In the genomic region with DNA sequence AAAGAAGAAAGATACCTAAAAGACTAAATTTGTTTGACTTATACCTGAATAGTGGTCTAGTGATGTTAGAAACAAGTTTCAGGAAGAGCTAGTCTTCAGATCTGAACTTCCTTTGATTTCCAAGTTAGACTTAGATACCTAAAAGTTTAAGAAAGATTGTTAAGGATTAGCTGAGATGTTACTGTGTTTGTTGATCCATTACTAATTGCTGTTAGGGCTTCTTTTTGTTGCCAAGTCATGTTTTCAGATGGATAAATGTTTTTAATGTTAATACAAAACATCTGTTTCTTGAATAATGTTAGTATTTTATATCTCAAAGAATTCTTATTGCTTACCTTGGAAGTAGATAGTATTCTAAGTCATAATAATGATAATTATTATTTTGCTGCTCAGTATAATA, we compare ENCODE assay signal across 19 cellular contexts. TPM values are rescaled to one million over a fixed set of nuclear protein-coding genes. Genes with fewer than 3 reads are reported as not detected.
DNase-seq lines count a peak whose midpoint lies in the region; ATAC-seq, FAIRE-seq and TF ChIP-seq lines count a peak whose summit lies in the region.
"Had no signal": no experiment of that assay in that cellular context is flagged by ENCODE, and none has a peak within 500 bp of the region (broad histone marks: within the 10 kb centered on the region; RNA-seq: fewer than 3 reads in every experiment).

No MANE protein-coding gene starts in this region.

- H2BK20ac ChIP-seq in IMR-90 (ENCODE audit: low read depth, low read length) = no peak overlapping the region

- peaks cover 19% of the 10 kb centered on the region for H3K9me1 ChIP-seq in IMR-90 (ENCODE audit: insufficient read depth, low read length)

- H3K9ac ChIP-seq in IMR-90 (ENCODE audit: low read depth, low read length) = no peak overlapping the region

- no peak overlapping the region for H2BK15ac ChIP-seq in IMR-90 (ENCODE audit: low read depth, low read length)

- H3K14ac ChIP-seq in IMR-90 (replicated peaks; ENCODE audit: low read depth, low read length) = no peak overlapping the region

- no peak overlapping the region for H3K56ac ChIP-seq in IMR-90 (ENCODE audit: extremely low read depth, insufficient read depth, low read length)

- peak; percentile 39 for DNase-seq in EH (ENCODE audit: low read depth)
- DNase-seq in IMR-90 = no peak
- DNase-seq in memory B cell (ENCODE audit: low spot score in 2 of 2) = no peak
- no peak for DNase-seq in COR-L47 (lab: John Stamatoyannopoulos, UW)
- no peak for DNase-seq in NCI-H1930 (lab: John Stamatoyannopoulos, UW)
- DNase-seq: ACHN, Calu3, DMS79, H7, MV-4-11, NCI-H1694 treated with DMSO at 0.1 percent for 48 hours, NCI-H2227 treated with DMSO at 0.1 percent for 48 hours, NCI-H510A treated with DMSO at 0.1 percent for 48 hours, PC-3, T-helper 2 cell had no signal

- POLR2A ChIA-PET in IMR-90 (lab: Charles Lee; ENCODE audit: unreplicated experiment) = no interaction called here

- H3K4me3 ChIP-seq in IMR-90 (ENCODE audit: insufficient read depth, low read depth, low read length) = no peak overlapping the region
- H3K4me3 ChIP-seq: K562 had no signal

- H2AFZ ChIP-seq in IMR-90 (replicated peaks; ENCODE audit: low read length, poor library complexity) = no peak overlapping the region

- no peaks in the 10 kb centered on the region for H3K27me3 ChIP-seq in IMR-90 (ENCODE audit: control insufficient read depth, insufficient read depth, low read length)

- H2AK9ac ChIP-seq in IMR-90 (replicated peaks; ENCODE audit: low read depth, low read length, poor library complexity) = no peak overlapping the region

- H4K20me1 ChIP-seq in IMR-90 (ENCODE audit: insufficient read depth, low read length) = peaks cover 96% of the 10 kb centered on the region

- H4K5ac ChIP-seq in IMR-90 (ENCODE audit: low read depth, low read length) = no peak overlapping the region

- BruUV-seq in IMR-90 (replicated peaks; lab: Mats Ljungman, UMichigan) = no TSS peak

- CTCF ChIA-PET in IMR-90 (lab: Yijun Ruan, JAX) = interaction anchor here (0.9 to 1.2 kb wide), 2 partner anchors 9 to 27 kb away, joined by 3 read pairs; no protein-coding TSS in a partner anchor

- H3K36me3 Mint-ChIP-seq in memory B cell = peaks cover 8% of the 10 kb centered on the region

- no peak overlapping the region for H3K27ac ChIP-seq in IMR-90 (ENCODE audit: insufficient read depth, low read length)

- ATAC-seq in IMR-90 (ENCODE audit: low read depth) (no peak), memory B cell (ENCODE audit: low read depth) (no peak), HG03175 (IDR thresholded peaks at IDR 0.05; ENCODE audit: unreplicated experiment) (no peak), GM19035 (IDR thresholded peaks at IDR 0.05; ENCODE audit: unreplicated experiment) (no peak)
- ATAC-seq: PC-3 had no signal

- peaks cover 0 to 67% of the 10 kb centered on the region in 2 experiments; a peak in 2 of 4 replicates for H3K79me1 ChIP-seq in IMR-90 (ENCODE audit: low read depth in 1 of 2, low read length in 2 of 2)

- no peaks in the 10 kb centered on the region for H3K9me3 Mint-ChIP-seq in memory B cell

- no peak for TF ChIP-seq RAD21 in IMR-90 (IDR thresholded peaks at IDR 0.05; ENCODE audit: low read length)

- H4K91ac ChIP-seq in IMR-90 (ENCODE audit: insufficient read depth, low read depth, low read length) = no peak overlapping the region

- H3K18ac ChIP-seq in IMR-90 (ENCODE audit: low read depth, low read length) = no peak overlapping the region

- peaks cover 47% of the 10 kb centered on the region for H3K4me1 Mint-ChIP-seq in memory B cell

- no peak overlapping the region for H2BK120ac ChIP-seq in IMR-90 (ENCODE audit: low read depth, low read length)

- intact Hi-C loops in IMR-90 (cut with micrococcal nuclease) = loop anchor here (5.0 kb wide), 1 partner anchor 37 kb away; no protein-coding TSS in a partner anchor

- H3K4me3 Mint-ChIP-seq in memory B cell = no peak overlapping the region

- H3K4ac ChIP-seq in IMR-90 (ENCODE audit: low read depth, low read length) = no peak overlapping the region

- H3K9me3 ChIP-seq in IMR-90 (ENCODE audit: control insufficient read depth, insufficient read depth, low read length) = no peaks in the 10 kb centered on the region

- no peak overlapping the region for H4K8ac ChIP-seq in IMR-90 (ENCODE audit: low read depth in 2 of 2, low read length in 2 of 2)

- H2BK5ac ChIP-seq in IMR-90 (ENCODE audit: low read depth, low read length, poor library complexity, severe bottlenecking) = no peak overlapping the region

- TF ChIP-seq CTCF in IMR-90 (conservative IDR thresholded peaks at IDR 0.05; ENCODE audit: low read depth, low read length) = no peak

- H2AK5ac ChIP-seq in IMR-90 (ENCODE audit: low read depth, low read length) = no peak overlapping the region

- FAIRE-seq in endometrium (lab: Jason Lieb, UNC) = peak; percentile 45
- FAIRE-seq: K562 had no signal

- peak overlapping the region; percentile 50 for H3K27ac Mint-ChIP-seq in memory B cell

- peaks cover 1% of the 10 kb centered on the region; the same call in 1 of the 2 replicates for H3K36me3 ChIP-seq in IMR-90 (ENCODE audit: control insufficient read depth, insufficient read depth, low read length)

- H3K27me3 Mint-ChIP-seq in memory B cell = no peaks in the 10 kb centered on the region

- H3K4me2 ChIP-seq in IMR-90 (ENCODE audit: low read depth, low read length) = peak overlapping the region; percentile 39; the same call in 1 of the 2 replicates

- dilution Hi-C loops in IMR-90 (cut with HindIII; ENCODE audit: low sequenced_read_pairs, unreplicated experiment) = no loop called here

- in situ Hi-C loops in IMR-90 (cut with MboI; ENCODE audit: low sequenced_read_pairs) = no loop called here

- peak overlapping the region; percentile 20; the same call in 1 of the 2 replicates for H3K23ac ChIP-seq in IMR-90 (ENCODE audit: low read depth, low read length)

- TF ChIP-seq POLR2A in IMR-90 (IDR thresholded peaks at IDR 0.05; ENCODE audit: low read depth, low read length) = no peak

- H3K4me1 ChIP-seq in IMR-90 (ENCODE audit: control insufficient read depth, insufficient read depth, low read length) = peaks cover 15% of the 10 kb centered on the region

TF ChIP-seq in IMR-90, 13 proteins besides CTCF, POLR2A, EP300 and RAD21:
- TF ChIP-seq, protein P1, sequence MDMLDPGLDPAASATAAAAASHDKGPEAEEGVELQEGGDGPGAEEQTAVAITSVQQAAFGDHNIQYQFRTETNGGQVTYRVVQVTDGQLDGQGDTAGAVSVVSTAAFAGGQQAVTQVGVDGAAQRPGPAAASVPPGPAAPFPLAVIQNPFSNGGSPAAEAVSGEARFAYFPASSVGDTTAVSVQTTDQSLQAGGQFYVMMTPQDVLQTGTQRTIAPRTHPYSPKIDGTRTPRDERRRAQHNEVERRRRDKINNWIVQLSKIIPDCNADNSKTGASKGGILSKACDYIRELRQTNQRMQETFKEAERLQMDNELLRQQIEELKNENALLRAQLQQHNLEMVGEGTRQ (IDR thresholded peaks at IDR 0.05; ENCODE audit: low read depth, low read length) = no peak
- TF ChIP-seq SMC3 (IDR thresholded peaks at IDR 0.05; ENCODE audit: low read depth, low read length) (no peak), BHLHE40 (IDR thresholded peaks at IDR 0.05; ENCODE audit: low read depth, low read length) (no peak), MXI1 (IDR thresholded peaks at IDR 0.05; ENCODE audit: borderline replicate concordance, low read depth, low read length) (no peak), MAZ (IDR thresholded peaks at IDR 0.05; ENCODE audit: borderline replicate concordance, low read depth, low read length) (no peak), CHD1 (IDR thresholded peaks at IDR 0.05; ENCODE audit: low read depth, low read length) (no peak), RCOR1 (IDR thresholded peaks at IDR 0.05; ENCODE audit: insufficient replicate concordance, low read length) (no peak), FOS (IDR thresholded peaks at IDR 0.05; ENCODE audit: low read depth, low read length) (no peak), RFX5 (IDR thresholded peaks at IDR 0.05; ENCODE audit: low read depth, low read length) (no peak), NFE2L2 (IDR thresholded peaks at IDR 0.05; ENCODE audit: low read depth, low read length) (no peak)
- TF ChIP-seq, protein P2, sequence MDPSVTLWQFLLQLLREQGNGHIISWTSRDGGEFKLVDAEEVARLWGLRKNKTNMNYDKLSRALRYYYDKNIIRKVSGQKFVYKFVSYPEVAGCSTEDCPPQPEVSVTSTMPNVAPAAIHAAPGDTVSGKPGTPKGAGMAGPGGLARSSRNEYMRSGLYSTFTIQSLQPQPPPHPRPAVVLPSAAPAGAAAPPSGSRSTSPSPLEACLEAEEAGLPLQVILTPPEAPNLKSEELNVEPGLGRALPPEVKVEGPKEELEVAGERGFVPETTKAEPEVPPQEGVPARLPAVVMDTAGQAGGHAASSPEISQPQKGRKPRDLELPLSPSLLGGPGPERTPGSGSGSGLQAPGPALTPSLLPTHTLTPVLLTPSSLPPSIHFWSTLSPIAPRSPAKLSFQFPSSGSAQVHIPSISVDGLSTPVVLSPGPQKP (IDR thresholded peaks at IDR 0.05; ENCODE audit: borderline replicate concordance, low read depth, low read length) = no peak
TF ChIP-seq in IMR-90: peak in this region for 0.

RNA-seq across cellular contexts. Expression of a gene that starts 11.6 kb away (rescaled TPM):
- 14.9 and 25.0 TPM in 2 replicates for total RNA-seq in IMR-90 (2012; rRNA removed)
- polyA plus RNA-seq in IMR-90 (2012; rRNA removed) = 4.8 and 5.9 TPM in 2 replicates
- 0.90 and 0.98 TPM in 2 replicates for polyA plus RNA-seq in IMR-90 (2012; cell fraction: cytosol; rRNA removed)
- 0.58 and 3.0 TPM in 2 replicates for polyA plus RNA-seq in IMR-90 (2012; cell fraction: nucleus; rRNA removed; ENCODE audit: low replicate concordance)

RNA-seq across cellular contexts. Expression of a gene that starts 20.3 kb away (rescaled TPM):
- under 0.01 TPM in 1 of 2 replicates, not detected in the other for total RNA-seq in IMR-90 (2012; rRNA removed)
- not detected in 2 replicates for polyA plus RNA-seq in IMR-90 (2012; rRNA removed)
- not detected in 2 replicates for polyA plus RNA-seq in IMR-90 (2012; cell fraction: cytosol; rRNA removed)
- 0.09 TPM in 1 of 2 replicates, not detected in the other for polyA plus RNA-seq in IMR-90 (2012; cell fraction: nucleus; rRNA removed; ENCODE audit: low replicate concordance)
- total RNA-seq: Calu3 had no signal

RNA-seq across cellular contexts. Expression of a gene that starts 50.5 kb away (rescaled TPM):
- total RNA-seq in IMR-90 (2012; rRNA removed) = 1.4 and 1.6 TPM in 2 replicates
- polyA plus RNA-seq in IMR-90 (2012; rRNA removed) = 1.5 TPM in 2 replicates
- polyA plus RNA-seq in IMR-90 (2012; cell fraction: cytosol; rRNA removed) = 0.81 and 1.1 TPM in 2 replicates
- polyA plus RNA-seq in IMR-90 (2012; cell fraction: nucleus; rRNA removed; ENCODE audit: low replicate concordance) = 0.55 and 0.70 TPM in 2 replicates

RNA-seq across cellular contexts. Expression of a gene that starts 59.4 kb away (rescaled TPM):
- total RNA-seq in IMR-90 (2012; rRNA removed) = 0.28 and 0.36 TPM in 2 replicates
- polyA plus RNA-seq in IMR-90 (2012; rRNA removed) = 0.17 and 0.26 TPM in 2 replicates
- 0.07 TPM in 1 of 2 replicates, not detected in the other for polyA plus RNA-seq in IMR-90 (2012; cell fraction: cytosol; rRNA removed)
- polyA plus RNA-seq in IMR-90 (2012; cell fraction: nucleus; rRNA removed; ENCODE audit: low replicate concordance) = 0.10 TPM in 1 of 2 replicates, not detected in the other
- total RNA-seq: Calu3, H7 had no signal

RNA-seq across cellular contexts. Expression of a gene that starts 59.6 kb away (rescaled TPM):
- 50.3 and 61.5 TPM in 2 replicates for total RNA-seq in IMR-90 (2012; rRNA removed)
- polyA plus RNA-seq in IMR-90 (2012; rRNA removed) = 103 and 116 TPM in 2 replicates
- polyA plus RNA-seq in IMR-90 (2012; cell fraction: cytosol; rRNA removed) = 64.5 and 81.2 TPM in 2 replicates
- 569 and 1,268 TPM in 2 replicates for polyA plus RNA-seq in IMR-90 (2012; cell fraction: nucleus; rRNA removed; ENCODE audit: low replicate concordance)
